22 cellular contexts compared by ENCODE assay signal in the genomic region with DNA sequence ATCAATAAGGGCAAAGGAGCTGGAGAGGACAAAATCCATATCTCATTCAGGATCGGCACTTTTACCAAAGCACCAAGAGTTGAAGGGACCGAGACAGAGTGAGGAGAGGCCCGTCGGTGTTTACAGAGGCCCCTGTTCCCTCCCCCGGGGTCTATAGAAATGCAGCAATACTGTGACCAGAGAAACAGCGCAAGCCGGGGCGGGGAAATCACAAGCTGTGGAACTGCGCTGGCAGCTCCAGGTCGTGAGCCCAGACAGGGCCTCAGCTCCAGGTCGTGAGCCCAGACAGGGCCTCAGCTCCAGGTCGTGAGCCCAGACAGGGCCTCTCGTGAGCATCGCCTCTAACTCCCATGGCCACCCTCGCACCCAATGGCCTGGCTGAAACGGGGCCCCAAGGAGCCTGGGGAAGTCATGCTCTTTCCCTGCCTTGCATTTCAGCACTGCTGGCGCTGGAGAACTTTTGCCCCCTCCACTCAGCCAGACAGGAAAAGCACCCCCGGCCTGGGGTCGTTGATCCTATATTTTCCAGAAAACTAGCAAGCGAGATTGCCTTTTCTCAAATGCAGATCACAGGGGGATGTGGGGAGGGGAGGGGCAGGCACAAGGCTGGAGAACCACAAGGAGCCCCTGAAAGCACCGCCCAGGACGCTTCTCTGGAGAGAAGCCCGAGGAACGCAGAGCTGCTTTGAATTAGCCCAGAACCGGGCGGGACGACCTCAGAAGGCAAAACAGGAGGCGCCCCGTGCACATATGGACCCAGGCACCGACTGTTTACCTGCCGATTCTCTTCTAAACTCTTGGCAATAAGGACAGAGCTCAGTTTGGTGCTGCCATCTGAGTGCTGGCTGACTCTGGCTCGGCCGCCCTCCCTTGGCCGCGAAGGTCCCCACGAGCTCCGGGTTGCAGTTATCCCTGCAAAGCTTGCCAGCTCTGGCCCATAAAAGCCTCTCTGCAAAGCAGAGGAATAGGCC.
DNase-seq lines count a peak whose midpoint lies in the region; ATAC-seq, FAIRE-seq and TF ChIP-seq lines count a peak whose summit lies in the region.
"Had no signal": no experiment of that assay in that cellular context is flagged by ENCODE, and none has a peak within 500 bp of the region (broad histone marks: within the 10 kb centered on the region; RNA-seq: fewer than 3 reads in every experiment).

No MANE protein-coding gene starts in this region.

- H3K4me3 ChIP-seq in H7 (ENCODE audit: insufficient read depth, low read depth, low read length) (no peak overlapping the region), H1 (ENCODE audit: extremely low read depth in 1 of 4, insufficient read depth in 2 of 4, low read depth in 3 of 4, low read length in 4 of 4) (no peak overlapping the region), thyroid gland (replicated peaks in 1 of 3) (no peak overlapping the region), gastroesophageal sphincter (no peak overlapping the region)
- H3K4me3 ChIP-seq: Peyer's patch had no signal

- peaks cover 0 to 7% (median 2%) of the 10 kb centered on the region in 4 experiments; a peak in 4 of 7 replicates for H3K4me1 ChIP-seq in H1 (replicated peaks in 1 of 4; ENCODE audit: control insufficient read depth in 3 of 4, insufficient read depth in 4 of 4, low read length in 3 of 4)
- peaks cover 9 to 17% of the 10 kb centered on the region in 2 donors for H3K4me1 ChIP-seq in thyroid gland
- H3K4me1 ChIP-seq in gastroesophageal sphincter: no peaks in the 10 kb centered on the region
- H3K4me1 ChIP-seq: Caco-2, Peyer's patch had no signal

- H2BK120ac ChIP-seq in H1 (replicated peaks; ENCODE audit: low read depth, low read length): no peak overlapping the region

- TF ChIP-seq POLR2A in H1 (IDR thresholded peaks at IDR 0.05; ENCODE audit: control extremely low read depth in 1 of 2, low read depth in 2 of 2, low read length in 2 of 2) (no peak), thyroid gland (IDR thresholded peaks at IDR 0.05) (no peak), gastroesophageal sphincter (IDR thresholded peaks at IDR 0.05) (no peak)

- H4K5ac ChIP-seq in H1 (ENCODE audit: insufficient read length, low read depth, low read length): no peak overlapping the region

- no peak overlapping the region for H3K23ac ChIP-seq in H1 (ENCODE audit: insufficient read length)

- DNase-seq in H7 (peak; percentile 64), H1 (ENCODE audit: low read depth in 1 of 2, low spot score in 2 of 2) (peak in 1 of 2 experiments; percentile 49), nephron progenitor cell (no peak), thyroid gland (no peak), HT-29 (ENCODE audit: low spot score) (no peak)
- DNase-seq: AML-193; Caco-2; CD4-positive, CD25-positive, alpha-beta regulatory T cell; DMS79; GDM1; NCI-H1105 treated with DMSO at 0.1 percent for 48 hours; NCI-H1694 treated with DMSO at 0.1 percent for 48 hours; NCI-H2107; NCI-H226; NCI-H524 treated with DMSO at 0.1 percent for 48 hours; Peyer's patch had no signal

- H3K4me2 ChIP-seq in H1 (ENCODE audit: insufficient read depth in 1 of 2, low read depth in 2 of 2, low read length in 2 of 2): no peak overlapping the region

- no peak overlapping the region for H3K56ac ChIP-seq in H1 (replicated peaks; ENCODE audit: insufficient read length, low read depth, low read length)

- no peaks in the 10 kb centered on the region; the same call in 1 of the 2 replicates for H3K23me2 ChIP-seq in H1 (ENCODE audit: low read depth, low read length)

- no peak for TF ChIP-seq EP300 in H1 (IDR thresholded peaks at IDR 0.05; ENCODE audit: borderline replicate concordance in 1 of 2, low read depth in 2 of 2, low read length in 2 of 2)
- TF ChIP-seq EP300 in gastroesophageal sphincter (IDR thresholded peaks at IDR 0.05): no peak

- H2BK15ac ChIP-seq in H1 (ENCODE audit: low read length): no peak overlapping the region

- H4K20me1 ChIP-seq in H1 (replicated peaks in 1 of 2; ENCODE audit: control insufficient read depth in 1 of 2, insufficient read depth in 2 of 2, low read length in 2 of 2): no peaks in the 10 kb centered on the region

- H3K9ac ChIP-seq in H1 (replicated peaks in 1 of 4; ENCODE audit: extremely low read depth in 1 of 4, low read depth in 3 of 4, low read length in 3 of 4): no peak overlapping the region; a peak in 1 of 7 replicates

- H3K9me3 ChIP-seq in H1 (ENCODE audit: insufficient read depth in 2 of 2, low read depth in 1 of 2, low read length in 1 of 2) (no peaks in the 10 kb centered on the region), thyroid gland (no peaks in the 10 kb centered on the region), gastroesophageal sphincter (no peaks in the 10 kb centered on the region)
- H3K9me3 ChIP-seq: Caco-2, Peyer's patch had no signal

- H3K36me3 ChIP-seq in H7 (replicated peaks; ENCODE audit: control insufficient read depth, insufficient read depth, low read length) (no peaks in the 10 kb centered on the region), H1 (ENCODE audit: control insufficient read depth in 2 of 4, insufficient read depth in 4 of 4, low read length in 3 of 4) (no peaks in the 10 kb centered on the region), thyroid gland (no peaks in the 10 kb centered on the region), gastroesophageal sphincter (no peaks in the 10 kb centered on the region)
- H3K36me3 ChIP-seq: Peyer's patch had no signal

- no peak overlapping the region for H2AK5ac ChIP-seq in H1 (ENCODE audit: low read depth, low read length)

- WGBS in H1 (ENCODE audit: extremely low coverage in 1 of 2, insufficient coverage in 1 of 2, insufficient read length in 1 of 2, insufficient replicate concordance in 2 of 2, low coverage in 1 of 2, low lambda C conversion rate in 2 of 2, missing lambda C conversion rate in 1 of 2), 2 experiments: 85% methylated on average over 33 of the region's 37 CpGs; no CpG with 5 or more reads in 1 of the 2 experiments
- 81 to 88% methylated on average over 26 to 27 of the region's 37 CpGs for WGBS in thyroid gland, 2 donors
- WGBS in gastroesophageal sphincter (ENCODE audit: low coverage in 1 of 2), 2 donors: 84 to 90% methylated on average over 6 to 13 of the region's 37 CpGs

- H3K9me3 Mint-ChIP-seq in nephron progenitor cell: peaks cover 4% of the 10 kb centered on the region
- no peaks in the 10 kb centered on the region for H3K9me3 Mint-ChIP-seq in activated T-helper 17 cell treated with anti-CD3 and anti-CD28 coated beads, Interleukin-2, amount 50 U/mL, for 72 hours
- H3K9me3 Mint-ChIP-seq: CD4-positive, CD25-positive, alpha-beta regulatory T cell had no signal

- H4K91ac ChIP-seq in H1 (replicated peaks; ENCODE audit: insufficient read length, low read length): no peak overlapping the region

- TF ChIP-seq RAD21 in H1 (IDR thresholded peaks at IDR 0.05 in 1 of 2, conservative IDR thresholded peaks at IDR 0.05 in 1 of 2; ENCODE audit: low read depth in 2 of 2, low read length in 2 of 2): no peak

- H3K4me1 Mint-ChIP-seq in nephron progenitor cell: peaks cover 17% of the 10 kb centered on the region
- H3K4me1 Mint-ChIP-seq in activated T-helper 17 cell treated with anti-CD3 and anti-CD28 coated beads, Interleukin-2, amount 50 U/mL, for 72 hours: no peaks in the 10 kb centered on the region
- H3K4me1 Mint-ChIP-seq: CD4-positive, CD25-positive, alpha-beta regulatory T cell had no signal

- H3K27ac ChIP-seq in H1 (ENCODE audit: low read depth, low read length) (no peak overlapping the region), thyroid gland (peak overlapping the region in 2 of 3 donors; percentile 60 to 62), gastroesophageal sphincter (no peak overlapping the region)
- H3K27ac ChIP-seq: HL-60, Peyer's patch had no signal

- no peak overlapping the region for H3K4ac ChIP-seq in H1 (replicated peaks; ENCODE audit: insufficient read length, low read depth, low read length)

- H3K79me2 ChIP-seq in H1 (ENCODE audit: control insufficient read depth in 1 of 2, insufficient read depth in 2 of 2, low read length in 2 of 2): no peaks in the 10 kb centered on the region

- no peak overlapping the region for H3K14ac ChIP-seq in H1 (ENCODE audit: insufficient read length)

- no peak for FAIRE-seq in H1 (lab: Jason Lieb, UNC)
- FAIRE-seq: GM12891, H54 had no signal

- no peak for TF ChIP-seq CTCF in H1 (IDR thresholded peaks at IDR 0.05; ENCODE audit: control extremely low read depth in 1 of 3, insufficient read depth in 1 of 3, low read depth in 1 of 3, low read length in 3 of 3)
- no peak for TF ChIP-seq CTCF in nephron progenitor cell (IDR thresholded peaks at IDR 0.05)
- no peak for TF ChIP-seq CTCF in thyroid gland (IDR thresholded peaks at IDR 0.05)
- no peak for TF ChIP-seq CTCF in gastroesophageal sphincter (IDR thresholded peaks at IDR 0.05)

- intact Hi-C loops in thyroid gland (cut with DNase I): no loop called here

- CTCF ChIA-PET in H1 (lab: Charles Lee; ENCODE audit: partially characterized antibody): interaction anchor here (0.6 kb wide), 1 partner anchor 90 kb away, joined by 3 read pairs; no protein-coding TSS in a partner anchor

- H3K27ac Mint-ChIP-seq in nephron progenitor cell: peak overlapping the region; percentile 59
- no peak overlapping the region for H3K27ac Mint-ChIP-seq in activated T-helper 17 cell treated with anti-CD3 and anti-CD28 coated beads, Interleukin-2, amount 50 U/mL, for 72 hours
- H3K27ac Mint-ChIP-seq: CD4-positive, CD25-positive, alpha-beta regulatory T cell had no signal

- no peaks in the 10 kb centered on the region for H3K79me1 ChIP-seq in H1 (ENCODE audit: low read depth, low read length)

- H4K8ac ChIP-seq in H1 (ENCODE audit: extremely low read depth, insufficient read depth, low read length): no peak overlapping the region

- no peak overlapping the region for H3K4me3 Mint-ChIP-seq in nephron progenitor cell
- H3K4me3 Mint-ChIP-seq in activated T-helper 17 cell treated with anti-CD3 and anti-CD28 coated beads, Interleukin-2, amount 50 U/mL, for 72 hours: no peak overlapping the region
- H3K4me3 Mint-ChIP-seq: CD4-positive, CD25-positive, alpha-beta regulatory T cell had no signal

- ATAC-seq in activated T-helper 17 cell treated with anti-CD3 and anti-CD28 coated beads, Interleukin-2, amount 50 U/mL, for 72 hours (replicated peaks): no peak
- ATAC-seq in gastroesophageal sphincter: no peak
- ATAC-seq: Right ventricle myocardium inferior had no signal

- 0 out of 2 replicates have a peak overlapping the region, but pooled peaks have one; percentile 33 for H2AFZ ChIP-seq in H1 (ENCODE audit: low read length)

- H3K27me3 ChIP-seq in H7 (ENCODE audit: control insufficient read depth, insufficient read depth, low read length) (no peaks in the 10 kb centered on the region; the same call in 1 of the 2 replicates), H1 (replicated peaks in 1 of 4; ENCODE audit: control insufficient read depth in 3 of 4, extremely low read depth in 1 of 4, insufficient read depth in 3 of 4, low read length in 3 of 4) (no peaks in the 10 kb centered on the region), thyroid gland (no peaks in the 10 kb centered on the region), gastroesophageal sphincter (no peaks in the 10 kb centered on the region)
- H3K27me3 ChIP-seq: Peyer's patch had no signal

- no peak overlapping the region for H2BK5ac ChIP-seq in H1 (ENCODE audit: low read depth, low read length)

- no peak overlapping the region for H2BK12ac ChIP-seq in H1 (ENCODE audit: low read depth, low read length)

- H3K36me3 Mint-ChIP-seq in nephron progenitor cell (ENCODE audit: low read depth): no peaks in the 10 kb centered on the region
- H3K36me3 Mint-ChIP-seq in activated T-helper 17 cell treated with anti-CD3 and anti-CD28 coated beads, Interleukin-2, amount 50 U/mL, for 72 hours (ENCODE audit: low read depth): no peaks in the 10 kb centered on the region
- H3K36me3 Mint-ChIP-seq: CD4-positive, CD25-positive, alpha-beta regulatory T cell had no signal

- POLR2A ChIA-PET in H1 (lab: Charles Lee; ENCODE audit: partially characterized antibody): no interaction called here

- peaks cover 21% of the 10 kb centered on the region for H3K27me3 Mint-ChIP-seq in nephron progenitor cell (ENCODE audit: low read depth, poor library complexity)
- peaks cover 20% of the 10 kb centered on the region for H3K27me3 Mint-ChIP-seq in activated T-helper 17 cell treated with anti-CD3 and anti-CD28 coated beads, Interleukin-2, amount 50 U/mL, for 72 hours

- no peak overlapping the region for H2BK20ac ChIP-seq in H1 (ENCODE audit: low read length)

- H3K18ac ChIP-seq in H1 (ENCODE audit: extremely low read depth, low read length): no peak overlapping the region

Comparison
In these comparisons a context has a peak if more than half of its experiments do, and no peak if none do; other contexts are left out.
1. H3K27ac ChIP-seq: peak in thyroid gland (2 of 3); none in H1 (single experiment) and gastroesophageal sphincter (0 of 4).